8 cellular contexts compared by ENCODE assay signal in the genomic region with DNA sequence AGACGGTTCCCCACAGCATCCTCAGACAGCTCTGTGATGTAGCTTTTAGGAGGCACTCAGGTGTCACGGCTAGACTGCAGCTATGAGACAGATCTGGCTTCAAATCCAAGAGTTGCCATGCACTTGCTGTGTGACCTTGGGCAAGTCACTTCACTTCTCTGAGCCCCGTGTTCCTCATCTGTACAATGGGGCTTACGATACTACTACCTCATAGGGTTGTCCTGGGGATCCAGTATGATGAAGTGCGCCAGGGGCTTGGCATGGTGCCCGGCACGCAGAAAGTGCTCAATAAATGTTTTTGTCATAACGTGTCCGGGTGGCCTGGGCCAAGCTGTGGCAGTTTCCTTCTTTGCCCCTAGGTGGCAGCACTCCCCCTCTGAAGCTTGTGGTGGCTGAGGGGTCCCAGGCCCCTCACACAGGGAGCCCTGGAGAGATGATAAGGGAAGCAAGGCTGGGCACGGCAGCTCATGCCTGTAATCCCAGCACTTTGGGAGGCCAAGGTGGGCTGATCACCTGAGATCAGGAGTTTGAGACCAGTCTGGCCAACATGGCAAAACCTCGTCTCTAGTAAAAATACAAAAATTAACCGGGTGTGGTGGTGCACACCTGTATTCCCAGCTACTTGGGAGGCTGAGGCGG. TPM values are rescaled to one million over a fixed set of nuclear protein-coding genes. Genes with fewer than 3 reads are reported as not detected.
DNase-seq lines count a peak whose midpoint lies in the region; ATAC-seq lines count a peak whose summit lies in the region.

No MANE protein-coding gene starts in this region.

- DNase-seq in NCI-H2029 treated with DMSO at 0.1 percent for 48 hours (lab: John Stamatoyannopoulos, UW) (peak; percentile 15), NCI-H2029 (lab: John Stamatoyannopoulos, UW) (no peak), SJSA1 (ENCODE audit: low read depth in 1 of 2, low spot score in 2 of 2) (peak; percentile 33 to 54), hepatic stellate cell (ENCODE audit: low spot score) (peak; percentile 50), DMS153 treated with DMSO at 0.1 percent for 48 hours (lab: John Stamatoyannopoulos, UW; ENCODE audit: unreplicated experiment) (no peak)
- peak; percentile 15 for DNase-seq in activated naive CD8-positive, alpha-beta T cell treated with anti-CD3 and anti-CD28 coated beads, Interleukin-2, amount 50 U/mL, for 16 hours (ENCODE audit: low read depth, low spot score)
- peak; percentile 50 for DNase-seq in stimulated activated CD4-positive, alpha-beta T cell treated with anti-CD3 and anti-CD28 coated beads, Interleukin-1b, Interleukin-23, amount 100 ng/mL, for 48 hours

- H3K36me3 ChIP-seq in SJSA1, result no peaks in the 10 kb centered on the region

- H3K9me3 ChIP-seq in SJSA1 (replicated peaks), result no peaks in the 10 kb centered on the region

- ATAC-seq in HG02763 (IDR thresholded peaks at IDR 0.05; ENCODE audit: unreplicated experiment), result no peak

- H3K4me3 ChIP-seq in SJSA1, result no peak overlapping the region

- H3K27ac ChIP-seq in SJSA1, result no peak overlapping the region

- H3K27me3 ChIP-seq in SJSA1 (replicated peaks), result no peaks in the 10 kb centered on the region

- peaks cover 14% of the 10 kb centered on the region for H3K4me1 ChIP-seq in SJSA1 (replicated peaks)

RNA-seq across cellular contexts. Expression of a gene that starts 19.1 kb away (rescaled TPM):
- 47.9 and 48.9 TPM in 2 replicates for total RNA-seq in SJSA1 (2014; rRNA removed; shearing (Covaris generic))

Comparison
In these comparisons a context has a peak if more than half of its experiments do, and no peak if none do; other contexts are left out.
1. DNase-seq: peak in NCI-H2029 treated with DMSO at 0.1 percent for 48 hours (single experiment), SJSA1 (2 of 2), activated naive CD8-positive, alpha-beta T cell treated with anti-CD3 and anti-CD28 coated beads, Interleukin-2, amount 50 U/mL, for 16 hours (single experiment), hepatic stellate cell (single experiment) and stimulated activated CD4-positive, alpha-beta T cell treated with anti-CD3 and anti-CD28 coated beads, Interleukin-1b, Interleukin-23, amount 100 ng/mL, for 48 hours (single experiment); none in NCI-H2029 (single experiment) and DMS153 treated with DMSO at 0.1 percent for 48 hours (single experiment).